In the genomic region with DNA sequence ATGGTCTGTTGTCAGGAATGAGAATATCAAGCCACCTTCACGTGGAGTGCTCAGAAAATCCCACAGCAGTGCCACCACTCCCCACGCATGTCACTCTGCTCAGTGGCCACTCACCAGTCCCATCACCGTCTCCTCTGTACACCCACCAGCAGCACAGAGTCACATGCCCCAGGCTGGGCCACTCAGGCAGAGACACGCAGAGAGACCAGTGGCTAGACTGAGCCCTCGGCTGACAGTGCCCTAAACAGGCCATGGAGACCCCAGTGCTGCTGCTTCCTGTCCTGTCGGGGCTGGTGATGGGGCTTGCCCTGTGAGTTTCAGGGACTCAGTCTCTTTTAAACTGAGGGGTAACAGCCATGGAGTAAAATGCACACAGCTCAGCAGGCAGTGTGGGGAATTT, we compare ENCODE assay signal across 18 cellular contexts. TPM values are rescaled to one million over a fixed set of nuclear protein-coding genes. Genes with fewer than 3 reads are reported as not detected.
DNase-seq lines count a peak whose midpoint lies in the region; ATAC-seq and TF ChIP-seq lines count a peak whose summit lies in the region.
"Had no signal": no experiment of that assay in that cellular context is flagged by ENCODE, and none has a peak within 500 bp of the region (broad histone marks: within the 10 kb centered on the region; RNA-seq: fewer than 3 reads in every experiment).

No MANE protein-coding gene starts in this region.

- H3K56ac ChIP-seq in mesendoderm (ENCODE audit: low read length) = peak overlapping the region; percentile 2

- H4K20me1 ChIP-seq in osteoblast (ENCODE audit: insufficient read depth, low read length) = peaks cover 12% of the 10 kb centered on the region

- H2BK120ac ChIP-seq in mesendoderm (ENCODE audit: low read depth, low read length) = no peak overlapping the region

- no TSS peak for BruUV-seq in Panc1 (replicated peaks; lab: Mats Ljungman, UMichigan)

- POLR2A ChIA-PET in Panc1 (lab: Charles Lee) = no interaction called here

- intact Hi-C loops in Right ventricle myocardium inferior (cut with DNase I) = no loop called here
- intact Hi-C loops in right cardiac atrium (cut with DNase I) = no loop called here
- intact Hi-C loops in Panc1 (cut with micrococcal nuclease; ENCODE audit: unreplicated experiment) = no loop called here

- H3K36me3 ChIP-seq in Panc1 (ENCODE audit: control insufficient read depth, insufficient read depth, low read length) = no peaks in the 10 kb centered on the region
- H3K36me3 ChIP-seq in mesendoderm (ENCODE audit: control insufficient read depth, insufficient read depth, low read length) = no peaks in the 10 kb centered on the region
- H3K36me3 ChIP-seq in osteoblast (ENCODE audit: insufficient read depth, low read length) = peaks cover 34% of the 10 kb centered on the region

- H3K79me1 ChIP-seq in mesendoderm (ENCODE audit: low read length) = no peaks in the 10 kb centered on the region

- in situ Hi-C loops in Panc1 (cut with HindIII; ENCODE audit: low pct_unique_long_range_greater_than_20kb, low sequenced_read_pairs) = no loop called here

- H2BK5ac ChIP-seq in mesendoderm (ENCODE audit: low read length) = no peak overlapping the region

- H3K27ac ChIP-seq in right cardiac atrium (ENCODE audit: low read length) = no peak overlapping the region
- peak overlapping the region; percentile 83 for H3K27ac ChIP-seq in Panc1 (ENCODE audit: low read length)
- H3K27ac ChIP-seq in mesendoderm (ENCODE audit: low read depth, low read length) = no peak overlapping the region
- no peak overlapping the region for H3K27ac ChIP-seq in osteoblast (ENCODE audit: low read depth, low read length)
- H3K27ac ChIP-seq: 22Rv1; BLaER1 treated with 17β-estradiol and CSF1 and Interleukin-3, amounts not matched to agents 10 nM and 100 nM; GM23248 had no signal

- H3K27me3 ChIP-seq in right cardiac atrium (ENCODE audit: control insufficient read depth, insufficient read depth) (no peaks in the 10 kb centered on the region), Panc1 (ENCODE audit: control insufficient read depth, insufficient read depth, low read length) (no peaks in the 10 kb centered on the region), mesendoderm (ENCODE audit: insufficient read depth, low read length, poor library complexity) (no peaks in the 10 kb centered on the region), osteoblast (ENCODE audit: insufficient read depth, low read length) (no peaks in the 10 kb centered on the region)

- DNase-seq in Right ventricle myocardium inferior (ENCODE audit: missing footprints) (peak; percentile 53), right cardiac atrium (no peak), Panc1 (ENCODE audit: low read depth, low spot score) (no peak), mesendoderm (no peak), osteoblast (ENCODE audit: insufficient read length, low spot score, missing footprints) (peak; percentile 34), DMS 273 treated with DMSO at 0.1 percent for 48 hours (lab: John Stamatoyannopoulos, UW) (no peak), NCI-H2227 treated with DMSO at 0.1 percent for 48 hours (lab: John Stamatoyannopoulos, UW) (no peak)
- DNase-seq: Calu3; CD4-positive, alpha-beta T cell; CD8-positive, alpha-beta memory T cell; DMS153; DND-41; GM23248; H7; HCEC 1CT had no signal

- H3K4me1 ChIP-seq in right cardiac atrium (ENCODE audit: control insufficient read depth, insufficient read depth, low read length) (no peaks in the 10 kb centered on the region), Panc1 (ENCODE audit: control insufficient read depth, insufficient read depth, low read length) (peaks cover 64% of the 10 kb centered on the region), mesendoderm (ENCODE audit: control insufficient read depth, low read depth, low read length) (peaks cover 2% of the 10 kb centered on the region), osteoblast (ENCODE audit: insufficient read depth, low read length) (no peaks in the 10 kb centered on the region)

- no peak overlapping the region for H3K18ac ChIP-seq in mesendoderm (ENCODE audit: low read length)

- H3K4me3 ChIP-seq in right cardiac atrium (ENCODE audit: low read length) (no peak overlapping the region), Panc1 (ENCODE audit: low read depth in 2 of 2, low read length in 2 of 2) (no peak overlapping the region), mesendoderm (ENCODE audit: low read length) (no peak overlapping the region), osteoblast (ENCODE audit: insufficient read depth, low read length) (no peak overlapping the region)
- H3K4me3 ChIP-seq: BLaER1 treated with 17β-estradiol and CSF1 and Interleukin-3, amounts not matched to agents 10 nM and 100 nM; GM23248 had no signal

- no peaks in the 10 kb centered on the region for H3K79me2 ChIP-seq in mesendoderm (ENCODE audit: control insufficient read depth, insufficient read depth, low read length)
- H3K79me2 ChIP-seq in osteoblast (ENCODE audit: insufficient read depth, low read length) = peaks cover 5% of the 10 kb centered on the region

- H2AFZ ChIP-seq in osteoblast (ENCODE audit: low read length) = no peak overlapping the region
- H2AFZ ChIP-seq: GM23248 had no signal

- H4K8ac ChIP-seq in mesendoderm (ENCODE audit: low read depth, low read length) = no peak overlapping the region

- ATAC-seq in Right ventricle myocardium inferior = no peak
- ATAC-seq in right cardiac atrium = no peak
- no peak for ATAC-seq in Panc1
- no peak for ATAC-seq in esophagus mucosa

- no peak overlapping the region for H2BK15ac ChIP-seq in mesendoderm (replicated peaks; ENCODE audit: low read depth)

- no peak overlapping the region for H3K4ac ChIP-seq in mesendoderm (ENCODE audit: low read depth, low read length)

- no peak overlapping the region for H2AK5ac ChIP-seq in mesendoderm (ENCODE audit: low read length)

- H3K4me2 ChIP-seq in mesendoderm (ENCODE audit: low read length) (no peak overlapping the region), osteoblast (ENCODE audit: insufficient read depth, low read length) (no peak overlapping the region)

- no peak for TF ChIP-seq CTCF in Panc1 (IDR thresholded peaks at IDR 0.05)
- no peak for TF ChIP-seq CTCF in osteoblast (IDR thresholded peaks at IDR 0.05; ENCODE audit: extremely low read depth, low read depth, low read length)

- CTCF ChIA-PET in Panc1 (lab: Charles Lee) = no interaction called here

- no peak overlapping the region for H4K5ac ChIP-seq in mesendoderm (ENCODE audit: low read length)

- H3K23ac ChIP-seq in mesendoderm (ENCODE audit: low read length) = no peak overlapping the region

- H3K9me3 ChIP-seq in right cardiac atrium (ENCODE audit: control insufficient read depth, low read length) (no peaks in the 10 kb centered on the region), Panc1 (ENCODE audit: control insufficient read depth, insufficient read depth, low read depth, low read length) (no peaks in the 10 kb centered on the region), osteoblast (ENCODE audit: low read depth, low read length) (no peaks in the 10 kb centered on the region)
- H3K9me3 ChIP-seq: BLaER1 treated with 17β-estradiol and CSF1 and Interleukin-3, amounts not matched to agents 10 nM and 100 nM had no signal

- WGBS in right cardiac atrium = 94% methylated on average over 6 of the region's 6 CpGs
- WGBS in mesendoderm (ENCODE audit: extremely low coverage, insufficient coverage, low lambda C conversion rate) = no CpG with 5 or more reads among the region's 6 CpGs

- H3K9ac ChIP-seq in mesendoderm (ENCODE audit: low read length) = no peak overlapping the region
- H3K9ac ChIP-seq: GM23248 had no signal

RNA-seq across cellular contexts. Expression of gene ODC1, which starts 25.9 kb away (rescaled TPM):
- total RNA-seq in Right ventricle myocardium inferior (37.2 TPM), right cardiac atrium (10 to 100 TPM; 35.2 to 47.9 (median 39.8) TPM), Panc1 (2021; ENCODE audit: unreplicated experiment) (159 TPM), osteoblast (106 and 109 TPM in 2 replicates), esophagus mucosa (21.6 TPM)
- polyA plus RNA-seq in right cardiac atrium = 17.3 TPM
- 135 TPM for polyA plus RNA-seq in Panc1 (2012; ENCODE audit: insufficient read length)
- polyA plus RNA-seq in mesendoderm (2013, experiment 1 of 2) = 131 TPM
- 130 TPM for polyA plus RNA-seq in mesendoderm (2013, experiment 2 of 2)

Comparison
In these comparisons a context has a peak if more than half of its experiments do, and no peak if none do; other contexts are left out.
1. DNase-seq: peak in Right ventricle myocardium inferior (single experiment) and osteoblast (single experiment); none in right cardiac atrium (0 of 3), Panc1 (single experiment), mesendoderm (single experiment), DMS 273 treated with DMSO at 0.1 percent for 48 hours (single experiment) and NCI-H2227 treated with DMSO at 0.1 percent for 48 hours (single experiment).